In genomic region chr2:164430166-164430783, GRCh38 we compare ENCODE assay signal across 8 cellular contexts.
DNase-seq lines count a peak whose midpoint lies in the region; ATAC-seq, FAIRE-seq and TF ChIP-seq lines count a peak whose summit lies in the region.

No MANE protein-coding gene starts in this region.

- H3K27me3 ChIP-seq in A673 (replicated peaks; ENCODE audit: insufficient read depth, low read depth, low read length, poor library complexity), result peaks cover 69% of the 10 kb centered on the region

- H3K4me3 ChIP-seq in A673 (ENCODE audit: low read depth, low read length, poor library complexity, severe bottlenecking), result no peak overlapping the region

- H3K9me3 Mint-ChIP-seq in stimulated activated naive B cell treated with anti-CD40 and anti-IgM and Interleukin-4, amounts not matched to agents 10 μg/mL and 1 μg/mL and 100 μg/mL, for 72 hours, result no peaks in the 10 kb centered on the region

- H3K4me3 Mint-ChIP-seq in stimulated activated naive B cell treated with anti-CD40 and anti-IgM and Interleukin-4, amounts not matched to agents 10 μg/mL and 1 μg/mL and 100 μg/mL, for 72 hours, result no peak overlapping the region

- H3K36me3 ChIP-seq in A673 (ENCODE audit: insufficient read depth, low read length, poor library complexity, severe bottlenecking), result no peaks in the 10 kb centered on the region

- intact Hi-C loops in A673 (cut with micrococcal nuclease; ENCODE audit: unreplicated experiment), result loop anchor here (5.0 kb wide), 1 partner anchor 1083 kb away; no protein-coding TSS in a partner anchor

- H3K4me1 ChIP-seq in A673 (ENCODE audit: insufficient read depth, low read length, poor library complexity, severe bottlenecking), result no peaks in the 10 kb centered on the region

- no peaks in the 10 kb centered on the region for H3K9me3 ChIP-seq in A673 (ENCODE audit: low read depth, low read length, poor library complexity, severe bottlenecking)

- DNase-seq in A673 (ENCODE audit: low spot score) (peak; percentile 45), SKM-1 (lab: John Stamatoyannopoulos, UW; ENCODE audit: unreplicated experiment) (peak; percentile 29), frontal cortex (ENCODE audit: low spot score in 2 of 2) (no peak)
- DNase-seq in stimulated activated naive B cell treated with anti-CD40 and anti-IgM and Interleukin-4, amounts not matched to agents 10 μg/mL and 1 μg/mL and 100 μg/mL, for 72 hours, result no peak

- no TSS peak for BruUV-seq in A673 (replicated peaks; lab: Mats Ljungman, UMichigan)

- no peak overlapping the region for H3K27ac Mint-ChIP-seq in stimulated activated naive B cell treated with anti-CD40 and anti-IgM and Interleukin-4, amounts not matched to agents 10 μg/mL and 1 μg/mL and 100 μg/mL, for 72 hours

- POLR2A ChIA-PET in A673 (lab: Charles Lee; ENCODE audit: low non-redundant PET), result no interaction called here

- H3K4me1 Mint-ChIP-seq in stimulated activated naive B cell treated with anti-CD40 and anti-IgM and Interleukin-4, amounts not matched to agents 10 μg/mL and 1 μg/mL and 100 μg/mL, for 72 hours, result no peaks in the 10 kb centered on the region

- CTCF ChIA-PET in A673 (lab: Charles Lee), result no interaction called here

- TF ChIP-seq CTCF in A673 (conservative IDR thresholded peaks at IDR 0.05; ENCODE audit: low read depth, low read length) (peak; percentile 70), GM12874 (IDR thresholded peaks at IDR 0.05; ENCODE audit: insufficient read depth, low read depth, low read length) (peak; percentile 46), LNCAP (IDR thresholded peaks at IDR 0.05) (peak; percentile 73)

- ATAC-seq in stimulated activated naive B cell treated with anti-CD40 and anti-IgM and Interleukin-4, amounts not matched to agents 10 μg/mL and 1 μg/mL and 100 μg/mL, for 72 hours (replicated peaks), result peak; percentile 54 to 55
- no peak for ATAC-seq in HG03135 (IDR thresholded peaks at IDR 0.05; ENCODE audit: unreplicated experiment)
- ATAC-seq in HG03108 (IDR thresholded peaks at IDR 0.05; ENCODE audit: unreplicated experiment), result no peak

- peak; percentile 49 for FAIRE-seq in frontal cortex (lab: Jason Lieb, UNC)

- no peaks in the 10 kb centered on the region for H3K36me3 Mint-ChIP-seq in stimulated activated naive B cell treated with anti-CD40 and anti-IgM and Interleukin-4, amounts not matched to agents 10 μg/mL and 1 μg/mL and 100 μg/mL, for 72 hours

- H3K27ac ChIP-seq in A673 (ENCODE audit: low read depth, low read length, poor library complexity, severe bottlenecking), result no peak overlapping the region

- H3K27me3 Mint-ChIP-seq in stimulated activated naive B cell treated with anti-CD40 and anti-IgM and Interleukin-4, amounts not matched to agents 10 μg/mL and 1 μg/mL and 100 μg/mL, for 72 hours, result no peaks in the 10 kb centered on the region

Comparison
In these comparisons a context has a peak if more than half of its experiments do, and no peak if none do; other contexts are left out.
1. DNase-seq: peak in A673 (single experiment) and SKM-1 (single experiment); none in frontal cortex (0 of 2) and stimulated activated naive B cell treated with anti-CD40 and anti-IgM and Interleukin-4, amounts not matched to agents 10 μg/mL and 1 μg/mL and 100 μg/mL, for 72 hours (single experiment).
2. ATAC-seq: peak in stimulated activated naive B cell treated with anti-CD40 and anti-IgM and Interleukin-4, amounts not matched to agents 10 μg/mL and 1 μg/mL and 100 μg/mL, for 72 hours (2 of 2); none in HG03135 (single experiment) and HG03108 (single experiment).
3. Peak in every context shown above with its lines, with median percentiles within 50 percentile points of each other: CTCF ChIP-seq.